Comparison of ENCODE assay signal across 11 cellular contexts in genomic region chr11:68546555-68546954, GRCh38.
A peak's percentile ranks its signal among the peaks of the same experiment; 100 is the strongest.
DNase-seq lines count a peak whose midpoint lies in the region; ATAC-seq, FAIRE-seq and TF ChIP-seq lines count a peak whose summit lies in the region.
"Had no signal": no experiment of that assay in that cellular context is flagged by ENCODE, and none has a peak within 500 bp of the region (broad histone marks: within the 10 kb centered on the region; RNA-seq: fewer than 3 reads in every experiment).

No MANE protein-coding gene starts in this region.

- WGBS in trophoblast cell (ENCODE audit: extremely low coverage, insufficient coverage, insufficient read length): no CpG with 5 or more reads among the region's 4 CpGs

- CTCF ChIA-PET in endothelial cell of umbilical vein (lab: Charles Lee): interaction anchor here (1.2 to 1.6 kb wide), 2 partner anchors 10 to 12 kb away, joined by 3 to 4 read pairs; no protein-coding TSS in a partner anchor

- no peak overlapping the region for H2BK12ac ChIP-seq in trophoblast cell (ENCODE audit: low read length)

- H3K14ac ChIP-seq in trophoblast cell (ENCODE audit: low read length): no peak overlapping the region

- BruUV-seq in endothelial cell of umbilical vein (replicated peaks; lab: Mats Ljungman, UMichigan): no TSS peak

- H2BK5ac ChIP-seq in trophoblast cell (ENCODE audit: low read depth, low read length, poor library complexity): no peak overlapping the region

- no peak for TF ChIP-seq POLR2A in endothelial cell of umbilical vein (IDR thresholded peaks at IDR 0.05; ENCODE audit: low read depth, low read length)

- H2AK5ac ChIP-seq in trophoblast cell (ENCODE audit: low read length): no peak overlapping the region

- H3K36me3 ChIP-seq in endothelial cell of umbilical vein (ENCODE audit: control insufficient read depth in 2 of 2, extremely low read depth in 1 of 2, insufficient read depth in 2 of 2, low read length in 2 of 2) (peaks cover 2 to 21% of the 10 kb centered on the region in 2 experiments), trophoblast cell (ENCODE audit: control insufficient read depth in 1 of 2, insufficient read depth in 2 of 2, low read length in 2 of 2) (peaks cover 10 to 22% of the 10 kb centered on the region in 2 experiments)

- H3K79me2 ChIP-seq in endothelial cell of umbilical vein (ENCODE audit: control insufficient read depth, insufficient read depth, low read length): peaks cover 30% of the 10 kb centered on the region
- peaks cover 8% of the 10 kb centered on the region for H3K79me2 ChIP-seq in trophoblast cell (ENCODE audit: control insufficient read depth, insufficient read depth, low read length, poor library complexity)

- DNase-seq in EH (ENCODE audit: low read depth) (peak; percentile 68), RCC 7860 (ENCODE audit: low spot score) (peak; percentile 9), endothelial cell of umbilical vein (ENCODE audit: low read depth, low spot score) (no peak), trophoblast cell (no peak), sciatic nerve (ENCODE audit: low spot score) (no peak)
- DNase-seq in stimulated activated CD4-positive, alpha-beta T cell treated with anti-CD3 and anti-CD28 coated beads, Interleukin-4, amount 100 ng/mL, for 1 hour: no peak
- DNase-seq: cerebellar nuclear complex, NCI-H1694, nucleus accumbens had no signal

- no peak overlapping the region for H3K9ac ChIP-seq in endothelial cell of umbilical vein (replicated peaks; ENCODE audit: extremely low read depth, insufficient read depth, low read length)
- H3K9ac ChIP-seq in trophoblast cell (ENCODE audit: low read length): no peak overlapping the region

- no peak overlapping the region for H3K23ac ChIP-seq in trophoblast cell (ENCODE audit: low read length)

- TF ChIP-seq CTCF in endothelial cell of umbilical vein (IDR thresholded peaks at IDR 0.05; ENCODE audit: extremely low read depth in 1 of 2, insufficient read depth in 1 of 2, low read depth in 1 of 2, low read length in 2 of 2): no peak

- POLR2A ChIA-PET in endothelial cell of umbilical vein (lab: Charles Lee): no interaction called here

- no peak overlapping the region for H2AFZ ChIP-seq in endothelial cell of umbilical vein (ENCODE audit: low read depth, low read length)
- H2AFZ ChIP-seq in trophoblast cell (ENCODE audit: insufficient read depth, low read length, poor library complexity): no peak overlapping the region

- H3K9me1 ChIP-seq in endothelial cell of umbilical vein (replicated peaks; ENCODE audit: control insufficient read depth, extremely low read depth, insufficient read depth, low read length): no peaks in the 10 kb centered on the region

- no peak for ATAC-seq in GM19023 (IDR thresholded peaks at IDR 0.05; ENCODE audit: unreplicated experiment)
- ATAC-seq in GM18517 (IDR thresholded peaks at IDR 0.05; ENCODE audit: unreplicated experiment): no peak
- ATAC-seq in sciatic nerve: no peak

- no peak overlapping the region for H4K8ac ChIP-seq in trophoblast cell (ENCODE audit: low read depth, low read length)

- H4K91ac ChIP-seq in trophoblast cell (ENCODE audit: low read depth, low read length): no peak overlapping the region

- no peak for FAIRE-seq in RCC 7860 (lab: Jason Lieb, UNC)
- no peak for FAIRE-seq in endothelial cell of umbilical vein (lab: Jason Lieb, UNC)

- dilution Hi-C loops in endothelial cell of umbilical vein (cut with MboI; ENCODE audit: extremely low pct_ligation_motif_present, low sequenced_read_pairs): no loop called here

- H3K4ac ChIP-seq in trophoblast cell (ENCODE audit: low read depth, low read length): peak overlapping the region; percentile 67

- no peak overlapping the region for H4K12ac ChIP-seq in trophoblast cell (ENCODE audit: low read depth, low read length)

- H3K79me1 ChIP-seq in trophoblast cell (ENCODE audit: low read length): peaks cover 8% of the 10 kb centered on the region

- intact Hi-C loops in endothelial cell of umbilical vein (cut with micrococcal nuclease) (no loop called here), sciatic nerve (cut with DNase I) (no loop called here)

- no peak overlapping the region for H2BK120ac ChIP-seq in trophoblast cell (ENCODE audit: insufficient read depth, low read length, poor library complexity)

- H3K9me3 ChIP-seq in endothelial cell of umbilical vein (replicated peaks; ENCODE audit: control insufficient read depth, insufficient read depth, low read length) (no peaks in the 10 kb centered on the region), trophoblast cell (ENCODE audit: insufficient read depth, low read depth, low read length) (peaks cover 2% of the 10 kb centered on the region)

- peak overlapping the region; percentile 80 for H3K18ac ChIP-seq in trophoblast cell (ENCODE audit: low read length)

- H3K4me3 ChIP-seq in endothelial cell of umbilical vein (replicated peaks in 1 of 3; ENCODE audit: insufficient read depth in 1 of 3, low read depth in 1 of 3, low read length in 3 of 3): no peak overlapping the region
- no peak overlapping the region for H3K4me3 ChIP-seq in trophoblast cell (ENCODE audit: low read depth, low read length)

- H3K4me2 ChIP-seq in endothelial cell of umbilical vein (ENCODE audit: insufficient read depth, low read length) (no peak overlapping the region), trophoblast cell (ENCODE audit: low read length) (no peak overlapping the region)

- H4K20me1 ChIP-seq in endothelial cell of umbilical vein (replicated peaks; ENCODE audit: control insufficient read depth, extremely low read depth, insufficient read depth, low read length): no peaks in the 10 kb centered on the region

- H3K4me1 ChIP-seq in endothelial cell of umbilical vein (ENCODE audit: control insufficient read depth, extremely low read depth, insufficient read depth, low read length): peaks cover 20% of the 10 kb centered on the region
- H3K4me1 ChIP-seq in trophoblast cell (ENCODE audit: control insufficient read depth in 1 of 2, insufficient read depth in 2 of 2, low read length in 2 of 2): peaks cover 19 to 42% of the 10 kb centered on the region in 2 experiments

- H3K27ac ChIP-seq in endothelial cell of umbilical vein (ENCODE audit: insufficient read depth, low read depth, low read length) (no peak overlapping the region), trophoblast cell (ENCODE audit: low read depth, low read length) (no peak overlapping the region)

- H3K27me3 ChIP-seq in endothelial cell of umbilical vein (ENCODE audit: control insufficient read depth in 2 of 2, insufficient read depth in 2 of 2, low read length in 2 of 2) (no peaks in the 10 kb centered on the region), trophoblast cell (ENCODE audit: insufficient read depth, low read length) (no peaks in the 10 kb centered on the region)

TF ChIP-seq in endothelial cell of umbilical vein, 7 proteins besides CTCF, POLR2A, EP300 and RAD21:
- TF ChIP-seq JUN (IDR thresholded peaks at IDR 0.05; ENCODE audit: borderline replicate concordance, insufficient read depth, insufficient read length, low read depth) (no peak), FOS (IDR thresholded peaks at IDR 0.05; ENCODE audit: borderline replicate concordance, insufficient read depth, low read length) (peak; percentile 49)

Comparison
In these comparisons a context has a peak if more than half of its experiments do, and no peak if none do; other contexts are left out.
1. DNase-seq: peak in EH (single experiment) and RCC 7860 (single experiment); none in endothelial cell of umbilical vein (single experiment), trophoblast cell (0 of 2), stimulated activated CD4-positive, alpha-beta T cell treated with anti-CD3 and anti-CD28 coated beads, Interleukin-4, amount 100 ng/mL, for 1 hour (single experiment) and sciatic nerve (single experiment).